ENCODE assay signal across 17 cellular contexts in genomic region chr1:244830639-244831038, GRCh38. TPM values are rescaled to one million over a fixed set of nuclear protein-coding genes. Genes with fewer than 3 reads are reported as not detected.
DNase-seq lines count a peak whose midpoint lies in the region; ATAC-seq and TF ChIP-seq lines count a peak whose summit lies in the region.
"Had no signal": no experiment of that assay in that cellular context is flagged by ENCODE, and none has a peak within 500 bp of the region (broad histone marks: within the 10 kb centered on the region; RNA-seq: fewer than 3 reads in every experiment).

No MANE protein-coding gene starts in this region.

- no peak overlapping the region for H2AFZ ChIP-seq in PC-9

- no peaks in the 10 kb centered on the region for H3K36me3 ChIP-seq in PC-9 (ENCODE audit: low read depth)

- no peaks in the 10 kb centered on the region for H3K9me2 ChIP-seq in PC-9 (ENCODE audit: insufficient read depth)

- TF ChIP-seq CTCF in chondrocyte (IDR thresholded peaks at IDR 0.05) (no peak), osteocyte (IDR thresholded peaks at IDR 0.05) (no peak), PC-9 (conservative IDR thresholded peaks at IDR 0.05) (no peak)

- H3K27ac ChIP-seq in PC-9: no peak overlapping the region

- POLR2A ChIA-PET in PC-9 (lab: Charles Lee; ENCODE audit: unreplicated experiment): no interaction called here

- H3K36me3 Mint-ChIP-seq in chondrocyte (ENCODE audit: low read depth) (no peaks in the 10 kb centered on the region), osteocyte (ENCODE audit: unreplicated experiment) (no peaks in the 10 kb centered on the region)
- H3K36me3 Mint-ChIP-seq: CD4-positive, CD25-positive, alpha-beta regulatory T cell had no signal

- H3K27me3 Mint-ChIP-seq in chondrocyte (ENCODE audit: low read depth) (no peaks in the 10 kb centered on the region), osteocyte (ENCODE audit: unreplicated experiment) (no peaks in the 10 kb centered on the region)
- H3K27me3 Mint-ChIP-seq: B cell; CD4-positive, CD25-positive, alpha-beta regulatory T cell had no signal

- ATAC-seq in GM18520 (IDR thresholded peaks at IDR 0.05; ENCODE audit: unreplicated experiment): no peak
- no peak for ATAC-seq in GM18907 (IDR thresholded peaks at IDR 0.05; ENCODE audit: unreplicated experiment)
- ATAC-seq: HCT116, K562, Panc1 had no signal

- DNase-seq in EH (ENCODE audit: low read depth) (peak; percentile 20), LHCN-M2 (ENCODE audit: low read depth) (peak; percentile 29), chondrocyte (ENCODE audit: low spot score) (no peak), osteocyte (ENCODE audit: extremely low spot score, unreplicated experiment) (no peak), PC-9 (no peak)
- DNase-seq: Calu3; CD4-positive, CD25-positive, alpha-beta regulatory T cell; NCI-H1417 treated with DMSO at 0.1 percent for 48 hours; NCI-H1930; NCI-H446; NCI-H748 treated with DMSO at 0.1 percent for 48 hours had no signal

- H3K79me2 ChIP-seq in PC-9 (ENCODE audit: low read depth): no peaks in the 10 kb centered on the region; the same call in 1 of the 2 replicates

- H3K27ac Mint-ChIP-seq in chondrocyte (ENCODE audit: unreplicated experiment): peak overlapping the region; percentile 70
- H3K27ac Mint-ChIP-seq in osteocyte (ENCODE audit: unreplicated experiment): peak overlapping the region; percentile 57
- H3K27ac Mint-ChIP-seq: B cell had no signal

- H3K4me1 Mint-ChIP-seq in chondrocyte (ENCODE audit: low read depth) (peaks cover 20% of the 10 kb centered on the region), osteocyte (ENCODE audit: unreplicated experiment) (peaks cover 24% of the 10 kb centered on the region)

- no peaks in the 10 kb centered on the region; the same call in 1 of the 2 replicates for H3K4me1 ChIP-seq in PC-9 (replicated peaks; ENCODE audit: insufficient read depth)

- H4K20me1 ChIP-seq in PC-9 (ENCODE audit: insufficient read depth): no peaks in the 10 kb centered on the region

- H3K9me3 ChIP-seq in PC-9 (ENCODE audit: insufficient read depth, low read depth): no peaks in the 10 kb centered on the region

- no peak overlapping the region for H3K4me2 ChIP-seq in PC-9

- no peak overlapping the region for H3K4me3 ChIP-seq in PC-9
- H3K4me3 ChIP-seq: K562 had no signal

- H3K27me3 ChIP-seq in PC-9 (ENCODE audit: insufficient read depth, low read depth): no peaks in the 10 kb centered on the region

- H3K9me3 Mint-ChIP-seq in chondrocyte (ENCODE audit: low read depth) (no peaks in the 10 kb centered on the region), osteocyte (ENCODE audit: unreplicated experiment) (no peaks in the 10 kb centered on the region)

- H3F3A ChIP-seq in PC-9 (ENCODE audit: insufficient read depth, low read depth): peaks cover 27% of the 10 kb centered on the region

- no TSS peak for BruUV-seq in PC-9 (replicated peaks; lab: Mats Ljungman, UMichigan)

- no peak overlapping the region for H3K4me3 Mint-ChIP-seq in chondrocyte (ENCODE audit: unreplicated experiment)
- no peak overlapping the region for H3K4me3 Mint-ChIP-seq in osteocyte (ENCODE audit: unreplicated experiment)
- H3K4me3 Mint-ChIP-seq: B cell had no signal

- intact Hi-C loops in PC-9 (cut with micrococcal nuclease; ENCODE audit: unreplicated experiment): loop anchor here (10.0 kb wide), 2 partner anchors 176 to 526 kb away; partner anchors contain the start of gene DESI2

- CTCF ChIA-PET in PC-9 (lab: Charles Lee): no interaction called here

RNA-seq across cellular contexts. Expression of gene COX20, which starts 4.8 kb away (rescaled TPM):
- total RNA-seq in LHCN-M2 (2014; rRNA removed) (54.7 and 56.8 TPM in 2 replicates), chondrocyte (31.6 to 36.6 TPM (median 33.6 TPM) in 3 replicates), osteocyte (27.4 and 27.6 TPM in 2 replicates), PC-9 (2021) (34.5 and 40.7 TPM in 2 replicates)
- 71.7 TPM for polyA plus RNA-seq in LHCN-M2 (2012)

RNA-seq across cellular contexts. Expression of gene HNRNPU, which starts 33.7 kb away (rescaled TPM):
- 377 and 407 TPM in 2 replicates for total RNA-seq in LHCN-M2 (2014; rRNA removed)
- polyA plus RNA-seq in LHCN-M2 (2012): 282 TPM
- 223 to 285 TPM (median 226 TPM) in 3 replicates for total RNA-seq in chondrocyte
- 292 and 299 TPM in 2 replicates for total RNA-seq in osteocyte
- 291 and 376 TPM in 2 replicates for total RNA-seq in PC-9 (2021)

Comparison
In these comparisons a context has a peak if more than half of its experiments do, and no peak if none do; other contexts are left out.
1. DNase-seq: peak in EH (single experiment) and LHCN-M2 (single experiment); none in chondrocyte (single experiment), osteocyte (single experiment) and PC-9 (0 of 2).